In genomic region chr14:24146622-24146977, GRCh38 we compare ENCODE assay signal across 1 cellular context.
TF ChIP-seq lines count a peak whose summit lies in the region.

No MANE protein-coding gene starts in this region.

TF ChIP-seq in HepG2, 621 proteins besides CTCF, POLR2A, EP300 and RAD21 (continued from another document and continues in another):
- no peak for TF ChIP-seq ZBTB46 (CRISPR knock-in tag; IDR thresholded peaks at IDR 0.05; ENCODE audit: borderline replicate concordance)
- TF ChIP-seq SKIL (CRISPR knock-in tag; IDR thresholded peaks at IDR 0.05; ENCODE audit: borderline replicate concordance) = no peak
- TF ChIP-seq STAT6 (CRISPR knock-in tag; IDR thresholded peaks at IDR 0.05; ENCODE audit: borderline replicate concordance) = peak; percentile 34; the same call in 1 of the 2 replicates
- TF ChIP-seq XBP1 (CRISPR knock-in tag; IDR thresholded peaks at IDR 0.05) = no peak
- no peak for TF ChIP-seq TEF (CRISPR knock-in tag; IDR thresholded peaks at IDR 0.05)
- no peak for TF ChIP-seq ZNF780A (CRISPR knock-in tag; IDR thresholded peaks at IDR 0.05)
- TF ChIP-seq ZBTB7A (CRISPR knock-in tag; IDR thresholded peaks at IDR 0.05) = no peak
- peak; percentile 18 for TF ChIP-seq ZFP36 (IDR thresholded peaks at IDR 0.05; ENCODE audit: borderline replicate concordance, low read depth, low read length, partially characterized antibody)
- TF ChIP-seq FOXM1 (CRISPR knock-in tag; IDR thresholded peaks at IDR 0.05) = no peak
- TF ChIP-seq ZBTB43 (CRISPR knock-in tag; conservative IDR thresholded peaks at IDR 0.05) = peak; percentile 84
- peak; percentile 87 for TF ChIP-seq ZNF264 (CRISPR knock-in tag; IDR thresholded peaks at IDR 0.05)
- peak; percentile 74; the same call in 1 of the 2 replicates for TF ChIP-seq ZBTB38 (CRISPR knock-in tag; IDR thresholded peaks at IDR 0.05)
- TF ChIP-seq GLI4 (CRISPR knock-in tag; IDR thresholded peaks at IDR 0.05; ENCODE audit: borderline replicate concordance) = no peak
- no peak for TF ChIP-seq BORCS8-MEF2B (CRISPR knock-in tag; IDR thresholded peaks at IDR 0.05)
- peak; percentile 91 for TF ChIP-seq MEF2D (CRISPR knock-in tag; IDR thresholded peaks at IDR 0.05)
- no peak for TF ChIP-seq RFX5 (IDR thresholded peaks at IDR 0.05; ENCODE audit: low read depth, low read length)
- no peak for TF ChIP-seq UBTF (CRISPR knock-in tag; IDR thresholded peaks at IDR 0.05)
- peak; percentile 16; the same call in 1 of the 2 replicates for TF ChIP-seq SMYD3 (CRISPR knock-in tag; IDR thresholded peaks at IDR 0.05)
- TF ChIP-seq ZNF569 (CRISPR knock-in tag; IDR thresholded peaks at IDR 0.05; ENCODE audit: borderline replicate concordance) = no peak
- TF ChIP-seq U2AF2 (IDR thresholded peaks at IDR 0.05; ENCODE audit: low read depth, low read length) = no peak
- peak; percentile 97 for TF ChIP-seq SAP130 (CRISPR knock-in tag; IDR thresholded peaks at IDR 0.05; ENCODE audit: low read depth)
- no peak for TF ChIP-seq HOXA9 (CRISPR knock-in tag; IDR thresholded peaks at IDR 0.05; ENCODE audit: borderline replicate concordance)
- no peak for TF ChIP-seq ZBTB40 (IDR thresholded peaks at IDR 0.05)
- no peak for TF ChIP-seq ZBTB40 (CRISPR knock-in tag; IDR thresholded peaks at IDR 0.05)
- no peak for TF ChIP-seq NFATC3 (CRISPR knock-in tag; IDR thresholded peaks at IDR 0.05)
- no peak for TF ChIP-seq LBX2 (CRISPR knock-in tag; IDR thresholded peaks at IDR 0.05; ENCODE audit: borderline replicate concordance)
- no peak for TF ChIP-seq FOXP1 (IDR thresholded peaks at IDR 0.05)
- TF ChIP-seq FOXP1 (CRISPR knock-in tag; IDR thresholded peaks at IDR 0.05) = peak; percentile 27; the same call in 1 of the 2 replicates
- TF ChIP-seq MTF1 (CRISPR knock-in tag; IDR thresholded peaks at IDR 0.05) = no peak
- no peak for TF ChIP-seq PLSCR1 (CRISPR knock-in tag; IDR thresholded peaks at IDR 0.05; ENCODE audit: borderline replicate concordance)
- TF ChIP-seq ZUFSP (CRISPR knock-in tag; IDR thresholded peaks at IDR 0.05; ENCODE audit: borderline replicate concordance) = no peak
- TF ChIP-seq ZFX (CRISPR knock-in tag; IDR thresholded peaks at IDR 0.05; ENCODE audit: low read depth) = peak; percentile 57
